1 cellular context compared by ENCODE assay signal in the genomic region with DNA sequence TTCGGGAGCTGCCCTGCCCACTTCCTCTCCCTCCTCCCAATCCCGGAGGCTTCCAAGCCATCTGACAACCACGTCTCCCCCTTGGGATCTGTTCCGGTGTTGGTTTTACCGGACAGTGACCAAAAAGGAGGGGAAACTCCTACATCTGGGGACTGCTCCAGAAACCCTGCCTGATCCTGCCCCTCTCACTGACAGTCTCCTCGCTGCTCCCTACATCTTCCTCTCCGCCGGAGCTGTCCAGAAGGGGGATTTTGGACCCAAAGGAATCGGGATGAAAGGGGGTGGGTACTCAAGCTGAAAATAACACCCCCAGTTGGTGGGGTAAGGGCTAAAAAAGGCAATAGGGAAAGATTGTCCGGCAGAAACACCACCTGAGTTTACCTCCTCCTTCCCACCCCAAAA.
TF ChIP-seq lines count a peak whose summit lies in the region.

No MANE protein-coding gene starts in this region.

TF ChIP-seq in HepG2, 621 proteins besides CTCF, POLR2A, EP300 and RAD21 (continued from another document and continues in another):
- TF ChIP-seq, protein P1, sequence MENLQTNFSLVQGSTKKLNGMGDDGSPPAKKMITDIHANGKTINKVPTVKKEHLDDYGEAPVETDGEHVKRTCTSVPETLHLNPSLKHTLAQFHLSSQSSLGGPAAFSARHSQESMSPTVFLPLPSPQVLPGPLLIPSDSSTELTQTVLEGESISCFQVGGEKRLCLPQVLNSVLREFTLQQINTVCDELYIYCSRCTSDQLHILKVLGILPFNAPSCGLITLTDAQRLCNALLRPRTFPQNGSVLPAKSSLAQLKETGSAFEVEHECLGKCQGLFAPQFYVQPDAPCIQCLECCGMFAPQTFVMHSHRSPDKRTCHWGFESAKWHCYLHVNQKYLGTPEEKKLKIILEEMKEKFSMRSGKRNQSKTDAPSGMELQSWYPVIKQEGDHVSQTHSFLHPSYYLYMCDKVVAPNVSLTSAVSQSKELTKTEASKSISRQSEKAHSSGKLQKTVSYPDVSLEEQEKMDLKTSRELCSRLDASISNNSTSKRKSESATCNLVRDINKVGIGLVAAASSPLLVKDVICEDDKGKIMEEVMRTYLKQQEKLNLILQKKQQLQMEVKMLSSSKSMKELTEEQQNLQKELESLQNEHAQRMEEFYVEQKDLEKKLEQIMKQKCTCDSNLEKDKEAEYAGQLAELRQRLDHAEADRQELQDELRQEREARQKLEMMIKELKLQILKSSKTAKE (CRISPR knock-in tag; IDR thresholded peaks at IDR 0.05; ENCODE audit: borderline replicate concordance): no peak
- TF ChIP-seq MTA1 (CRISPR knock-in tag; IDR thresholded peaks at IDR 0.05; ENCODE audit: borderline replicate concordance) (no peak), ZNF367 (CRISPR knock-in tag; IDR thresholded peaks at IDR 0.05; ENCODE audit: borderline replicate concordance) (no peak), NFKB2 (CRISPR knock-in tag; IDR thresholded peaks at IDR 0.05; ENCODE audit: borderline replicate concordance) (no peak; the same call in 1 of the 2 replicates), NFE2 (CRISPR knock-in tag; IDR thresholded peaks at IDR 0.05) (no peak), MTF1 (CRISPR knock-in tag; IDR thresholded peaks at IDR 0.05) (0 out of 2 replicates have a peak, but pooled peaks have one; percentile 18), SNAPC2 (CRISPR knock-in tag; IDR thresholded peaks at IDR 0.05) (no peak), ZFAT (CRISPR knock-in tag; conservative IDR thresholded peaks at IDR 0.05) (no peak), TBL1XR1 (IDR thresholded peaks at IDR 0.05; ENCODE audit: borderline replicate concordance, low read length, partially characterized antibody) (no peak), ZNF549 (CRISPR knock-in tag; IDR thresholded peaks at IDR 0.05) (no peak), HIVEP1 (CRISPR knock-in tag; IDR thresholded peaks at IDR 0.05) (0 out of 2 replicates have a peak, but pooled peaks have one; percentile 9), CBX1 (IDR thresholded peaks at IDR 0.05; ENCODE audit: low read depth) (no peak), RFX5 (IDR thresholded peaks at IDR 0.05; ENCODE audit: low read depth, low read length) (no peak), ZNF382 (CRISPR knock-in tag; IDR thresholded peaks at IDR 0.05; ENCODE audit: borderline replicate concordance) (no peak), ZNF264 (CRISPR knock-in tag; IDR thresholded peaks at IDR 0.05) (no peak), ZNF775 (CRISPR knock-in tag; IDR thresholded peaks at IDR 0.05; ENCODE audit: borderline replicate concordance) (no peak), ZNF24 (IDR thresholded peaks at IDR 0.05) (no peak), TBX3 (IDR thresholded peaks at IDR 0.05; ENCODE audit: borderline replicate concordance) (no peak), BORCS8-MEF2B (CRISPR knock-in tag; IDR thresholded peaks at IDR 0.05) (no peak), GZF1 (CRISPR knock-in tag; IDR thresholded peaks at IDR 0.05) (no peak), KAT7 (CRISPR knock-in tag; IDR thresholded peaks at IDR 0.05; ENCODE audit: borderline replicate concordance) (no peak), ZNF776 (CRISPR knock-in tag; IDR thresholded peaks at IDR 0.05) (no peak), ZBTB8A (CRISPR knock-in tag; IDR thresholded peaks at IDR 0.05; ENCODE audit: borderline replicate concordance, low read depth) (no peak), ARID2 (CRISPR knock-in tag; IDR thresholded peaks at IDR 0.05; ENCODE audit: borderline replicate concordance) (no peak), ZNF124 (CRISPR knock-in tag; IDR thresholded peaks at IDR 0.05) (no peak), SOX6 (IDR thresholded peaks at IDR 0.05) (no peak), SOX6 (CRISPR knock-in tag; IDR thresholded peaks at IDR 0.05) (no peak), CCDC6 (CRISPR knock-in tag; IDR thresholded peaks at IDR 0.05) (no peak), FOXK2 (IDR thresholded peaks at IDR 0.05) (no peak), ZNF329 (CRISPR knock-in tag; IDR thresholded peaks at IDR 0.05; ENCODE audit: low read depth) (no peak), KDM2A (CRISPR knock-in tag; IDR thresholded peaks at IDR 0.05; ENCODE audit: borderline replicate concordance, low read depth) (peak; percentile 21), SIX1 (CRISPR knock-in tag; IDR thresholded peaks at IDR 0.05; ENCODE audit: borderline replicate concordance) (peak; percentile 15; the same call in 1 of the 2 replicates), ZNF563 (CRISPR knock-in tag; IDR thresholded peaks at IDR 0.05) (no peak), ZNF737 (CRISPR knock-in tag; IDR thresholded peaks at IDR 0.05; ENCODE audit: borderline replicate concordance) (no peak), ZSCAN21 (CRISPR knock-in tag; IDR thresholded peaks at IDR 0.05; ENCODE audit: borderline replicate concordance) (peak; percentile 19; the same call in 1 of the 2 replicates), FOXP1 (IDR thresholded peaks at IDR 0.05) (no peak), FOXP1 (CRISPR knock-in tag; IDR thresholded peaks at IDR 0.05) (no peak), ZNF607 (CRISPR knock-in tag; IDR thresholded peaks at IDR 0.05; ENCODE audit: borderline replicate concordance) (0 out of 2 replicates have a peak, but pooled peaks have one; percentile 26), NPAS2 (CRISPR knock-in tag; IDR thresholded peaks at IDR 0.05; ENCODE audit: borderline replicate concordance) (no peak)
- TF ChIP-seq, protein P2, sequence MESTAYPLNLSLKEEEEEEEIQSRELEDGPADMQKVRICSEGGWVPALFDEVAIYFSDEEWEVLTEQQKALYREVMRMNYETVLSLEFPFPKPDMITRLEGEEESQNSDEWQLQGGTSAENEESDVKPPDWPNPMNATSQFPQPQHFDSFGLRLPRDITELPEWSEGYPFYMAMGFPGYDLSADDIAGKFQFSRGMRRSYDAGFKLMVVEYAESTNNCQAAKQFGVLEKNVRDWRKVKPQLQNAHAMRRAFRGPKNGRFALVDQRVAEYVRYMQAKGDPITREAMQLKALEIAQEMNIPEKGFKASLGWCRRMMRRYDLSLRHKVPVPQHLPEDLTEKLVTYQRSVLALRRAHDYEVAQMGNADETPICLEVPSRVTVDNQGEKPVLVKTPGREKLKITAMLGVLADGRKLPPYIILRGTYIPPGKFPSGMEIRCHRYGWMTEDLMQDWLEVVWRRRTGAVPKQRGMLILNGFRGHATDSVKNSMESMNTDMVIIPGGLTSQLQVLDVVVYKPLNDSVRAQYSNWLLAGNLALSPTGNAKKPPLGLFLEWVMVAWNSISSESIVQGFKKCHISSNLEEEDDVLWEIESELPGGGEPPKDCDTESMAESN (CRISPR knock-in tag; conservative IDR thresholded peaks at IDR 0.05): no peak
- TF ChIP-seq, protein P3, sequence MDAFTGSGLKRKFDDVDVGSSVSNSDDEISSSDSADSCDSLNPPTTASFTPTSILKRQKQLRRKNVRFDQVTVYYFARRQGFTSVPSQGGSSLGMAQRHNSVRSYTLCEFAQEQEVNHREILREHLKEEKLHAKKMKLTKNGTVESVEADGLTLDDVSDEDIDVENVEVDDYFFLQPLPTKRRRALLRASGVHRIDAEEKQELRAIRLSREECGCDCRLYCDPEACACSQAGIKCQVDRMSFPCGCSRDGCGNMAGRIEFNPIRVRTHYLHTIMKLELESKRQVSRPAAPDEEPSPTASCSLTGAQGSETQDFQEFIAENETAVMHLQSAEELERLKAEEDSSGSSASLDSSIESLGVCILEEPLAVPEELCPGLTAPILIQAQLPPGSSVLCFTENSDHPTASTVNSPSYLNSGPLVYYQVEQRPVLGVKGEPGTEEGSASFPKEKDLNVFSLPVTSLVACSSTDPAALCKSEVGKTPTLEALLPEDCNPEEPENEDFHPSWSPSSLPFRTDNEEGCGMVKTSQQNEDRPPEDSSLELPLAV (CRISPR knock-in tag; conservative IDR thresholded peaks at IDR 0.05; ENCODE audit: low read depth): no peak
- TF ChIP-seq, protein P4, sequence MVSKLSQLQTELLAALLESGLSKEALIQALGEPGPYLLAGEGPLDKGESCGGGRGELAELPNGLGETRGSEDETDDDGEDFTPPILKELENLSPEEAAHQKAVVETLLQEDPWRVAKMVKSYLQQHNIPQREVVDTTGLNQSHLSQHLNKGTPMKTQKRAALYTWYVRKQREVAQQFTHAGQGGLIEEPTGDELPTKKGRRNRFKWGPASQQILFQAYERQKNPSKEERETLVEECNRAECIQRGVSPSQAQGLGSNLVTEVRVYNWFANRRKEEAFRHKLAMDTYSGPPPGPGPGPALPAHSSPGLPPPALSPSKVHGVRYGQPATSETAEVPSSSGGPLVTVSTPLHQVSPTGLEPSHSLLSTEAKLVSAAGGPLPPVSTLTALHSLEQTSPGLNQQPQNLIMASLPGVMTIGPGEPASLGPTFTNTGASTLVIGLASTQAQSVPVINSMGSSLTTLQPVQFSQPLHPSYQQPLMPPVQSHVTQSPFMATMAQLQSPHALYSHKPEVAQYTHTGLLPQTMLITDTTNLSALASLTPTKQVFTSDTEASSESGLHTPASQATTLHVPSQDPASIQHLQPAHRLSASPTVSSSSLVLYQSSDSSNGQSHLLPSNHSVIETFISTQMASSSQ (IDR thresholded peaks at IDR 0.05; ENCODE audit: low read depth): no peak
- TF ChIP-seq, protein P4 (CRISPR knock-in tag; IDR thresholded peaks at IDR 0.05; ENCODE audit: borderline replicate concordance): peak; percentile 45; the same call in 1 of the 2 replicates
- TF ChIP-seq, protein P5, sequence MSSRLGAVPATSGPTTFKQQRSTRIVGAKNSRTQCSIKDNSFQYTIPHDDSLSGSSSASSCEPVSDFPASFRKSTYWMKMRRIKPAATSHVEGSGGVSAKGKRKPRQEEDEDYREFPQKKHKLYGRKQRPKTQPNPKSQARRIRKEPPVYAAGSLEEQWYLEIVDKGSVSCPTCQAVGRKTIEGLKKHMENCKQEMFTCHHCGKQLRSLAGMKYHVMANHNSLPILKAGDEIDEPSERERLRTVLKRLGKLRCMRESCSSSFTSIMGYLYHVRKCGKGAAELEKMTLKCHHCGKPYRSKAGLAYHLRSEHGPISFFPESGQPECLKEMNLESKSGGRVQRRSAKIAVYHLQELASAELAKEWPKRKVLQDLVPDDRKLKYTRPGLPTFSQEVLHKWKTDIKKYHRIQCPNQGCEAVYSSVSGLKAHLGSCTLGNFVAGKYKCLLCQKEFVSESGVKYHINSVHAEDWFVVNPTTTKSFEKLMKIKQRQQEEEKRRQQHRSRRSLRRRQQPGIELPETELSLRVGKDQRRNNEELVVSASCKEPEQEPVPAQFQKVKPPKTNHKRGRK (CRISPR knock-in tag; IDR thresholded peaks at IDR 0.05): no peak
- TF ChIP-seq, protein P6, sequence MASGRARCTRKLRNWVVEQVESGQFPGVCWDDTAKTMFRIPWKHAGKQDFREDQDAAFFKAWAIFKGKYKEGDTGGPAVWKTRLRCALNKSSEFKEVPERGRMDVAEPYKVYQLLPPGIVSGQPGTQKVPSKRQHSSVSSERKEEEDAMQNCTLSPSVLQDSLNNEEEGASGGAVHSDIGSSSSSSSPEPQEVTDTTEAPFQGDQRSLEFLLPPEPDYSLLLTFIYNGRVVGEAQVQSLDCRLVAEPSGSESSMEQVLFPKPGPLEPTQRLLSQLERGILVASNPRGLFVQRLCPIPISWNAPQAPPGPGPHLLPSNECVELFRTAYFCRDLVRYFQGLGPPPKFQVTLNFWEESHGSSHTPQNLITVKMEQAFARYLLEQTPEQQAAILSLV (CRISPR knock-in tag; IDR thresholded peaks at IDR 0.05; ENCODE audit: borderline replicate concordance): no peak
- TF ChIP-seq, protein P7, sequence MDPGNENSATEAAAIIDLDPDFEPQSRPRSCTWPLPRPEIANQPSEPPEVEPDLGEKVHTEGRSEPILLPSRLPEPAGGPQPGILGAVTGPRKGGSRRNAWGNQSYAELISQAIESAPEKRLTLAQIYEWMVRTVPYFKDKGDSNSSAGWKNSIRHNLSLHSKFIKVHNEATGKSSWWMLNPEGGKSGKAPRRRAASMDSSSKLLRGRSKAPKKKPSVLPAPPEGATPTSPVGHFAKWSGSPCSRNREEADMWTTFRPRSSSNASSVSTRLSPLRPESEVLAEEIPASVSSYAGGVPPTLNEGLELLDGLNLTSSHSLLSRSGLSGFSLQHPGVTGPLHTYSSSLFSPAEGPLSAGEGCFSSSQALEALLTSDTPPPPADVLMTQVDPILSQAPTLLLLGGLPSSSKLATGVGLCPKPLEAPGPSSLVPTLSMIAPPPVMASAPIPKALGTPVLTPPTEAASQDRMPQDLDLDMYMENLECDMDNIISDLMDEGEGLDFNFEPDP (CRISPR knock-in tag; conservative IDR thresholded peaks at IDR 0.05): no peak
- TF ChIP-seq, protein P8, sequence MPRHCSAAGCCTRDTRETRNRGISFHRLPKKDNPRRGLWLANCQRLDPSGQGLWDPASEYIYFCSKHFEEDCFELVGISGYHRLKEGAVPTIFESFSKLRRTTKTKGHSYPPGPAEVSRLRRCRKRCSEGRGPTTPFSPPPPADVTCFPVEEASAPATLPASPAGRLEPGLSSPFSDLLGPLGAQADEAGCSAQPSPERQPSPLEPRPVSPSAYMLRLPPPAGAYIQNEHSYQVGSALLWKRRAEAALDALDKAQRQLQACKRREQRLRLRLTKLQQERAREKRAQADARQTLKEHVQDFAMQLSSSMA (CRISPR knock-in tag; IDR thresholded peaks at IDR 0.05): 0 out of 2 replicates have a peak, but pooled peaks have one; percentile 26
- TF ChIP-seq, protein P9, sequence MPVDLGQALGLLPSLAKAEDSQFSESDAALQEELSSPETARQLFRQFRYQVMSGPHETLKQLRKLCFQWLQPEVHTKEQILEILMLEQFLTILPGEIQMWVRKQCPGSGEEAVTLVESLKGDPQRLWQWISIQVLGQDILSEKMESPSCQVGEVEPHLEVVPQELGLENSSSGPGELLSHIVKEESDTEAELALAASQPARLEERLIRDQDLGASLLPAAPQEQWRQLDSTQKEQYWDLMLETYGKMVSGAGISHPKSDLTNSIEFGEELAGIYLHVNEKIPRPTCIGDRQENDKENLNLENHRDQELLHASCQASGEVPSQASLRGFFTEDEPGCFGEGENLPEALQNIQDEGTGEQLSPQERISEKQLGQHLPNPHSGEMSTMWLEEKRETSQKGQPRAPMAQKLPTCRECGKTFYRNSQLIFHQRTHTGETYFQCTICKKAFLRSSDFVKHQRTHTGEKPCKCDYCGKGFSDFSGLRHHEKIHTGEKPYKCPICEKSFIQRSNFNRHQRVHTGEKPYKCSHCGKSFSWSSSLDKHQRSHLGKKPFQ (CRISPR knock-in tag; IDR thresholded peaks at IDR 0.05; ENCODE audit: insufficient replicate concordance): no peak
- TF ChIP-seq, protein P10, sequence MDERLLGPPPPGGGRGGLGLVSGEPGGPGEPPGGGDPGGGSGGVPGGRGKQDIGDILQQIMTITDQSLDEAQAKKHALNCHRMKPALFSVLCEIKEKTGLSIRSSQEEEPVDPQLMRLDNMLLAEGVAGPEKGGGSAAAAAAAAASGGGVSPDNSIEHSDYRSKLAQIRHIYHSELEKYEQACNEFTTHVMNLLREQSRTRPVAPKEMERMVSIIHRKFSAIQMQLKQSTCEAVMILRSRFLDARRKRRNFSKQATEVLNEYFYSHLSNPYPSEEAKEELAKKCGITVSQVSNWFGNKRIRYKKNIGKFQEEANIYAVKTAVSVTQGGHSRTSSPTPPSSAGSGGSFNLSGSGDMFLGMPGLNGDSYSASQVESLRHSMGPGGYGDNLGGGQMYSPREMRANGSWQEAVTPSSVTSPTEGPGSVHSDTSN (CRISPR knock-in tag; IDR thresholded peaks at IDR 0.05): no peak
